In genomic region chr4:118682928-118683327, GRCh38 we compare ENCODE assay signal across 8 cellular contexts. TPM values are rescaled to one million over a fixed set of nuclear protein-coding genes. Genes with fewer than 3 reads are reported as not detected.
DNase-seq lines count a peak whose midpoint lies in the region; ATAC-seq, FAIRE-seq and TF ChIP-seq lines count a peak whose summit lies in the region.

No MANE protein-coding gene starts in this region.

- no peaks in the 10 kb centered on the region for H3K9me3 ChIP-seq in iPS-18a (ENCODE audit: control insufficient read depth, low read depth, low read length)
- no peaks in the 10 kb centered on the region for H3K9me3 ChIP-seq in pancreas

- intact Hi-C loops in pancreas (cut with DNase I) = no loop called here

- no peaks in the 10 kb centered on the region for H3K9me3 Mint-ChIP-seq in stimulated activated naive CD8-positive, alpha-beta T cell treated with anti-CD3 and anti-CD28 coated beads, Interleukin-15, amount 100 ng/mL, for 72 hours

- H3K27ac ChIP-seq in iPS-18a (ENCODE audit: low read length) (no peak overlapping the region), pancreas (no peak overlapping the region)

- 17 to 20% methylated on average over 1 of the region's 1 CpG for WGBS in pancreas, 2 donors

- H3K27me3 ChIP-seq in iPS-18a (ENCODE audit: control insufficient read depth, insufficient read depth, low read length) (no peaks in the 10 kb centered on the region), pancreas (no peaks in the 10 kb centered on the region)

- ATAC-seq in pancreas (no peak), GM18858 (IDR thresholded peaks at IDR 0.05; ENCODE audit: unreplicated experiment) (no peak)
- no peak for ATAC-seq in stimulated activated naive CD8-positive, alpha-beta T cell treated with anti-CD3 and anti-CD28 coated beads, Interleukin-15, amount 100 ng/mL, for 72 hours

- FAIRE-seq in pancreas (lab: Jason Lieb, UNC) = no peak

- peaks cover 11% of the 10 kb centered on the region for H3K4me1 ChIP-seq in iPS-18a (ENCODE audit: control insufficient read depth, low read depth, low read length)
- peaks cover 0 to 12% (median 9%) of the 10 kb centered on the region in 3 donors for H3K4me1 ChIP-seq in pancreas

- H3K4me3 ChIP-seq in AG10803 (ENCODE audit: low read length) (no peak overlapping the region), HFF-Myc (replicated peaks; ENCODE audit: low read depth, low read length) (no peak overlapping the region), iPS-18a (ENCODE audit: low read length) (peak overlapping the region; percentile 43), pancreas (no peak overlapping the region)

- peak overlapping the region in 1 of 2 donors; percentile 74 for H3K27ac Mint-ChIP-seq in stimulated activated naive CD8-positive, alpha-beta T cell treated with anti-CD3 and anti-CD28 coated beads, Interleukin-15, amount 100 ng/mL, for 72 hours

- TF ChIP-seq CTCF in AG10803 (conservative IDR thresholded peaks at IDR 0.05; ENCODE audit: low read length) (peak; percentile 67), HFF-Myc (IDR thresholded peaks at IDR 0.05; ENCODE audit: low read depth, low read length, missing control alignments) (peak; percentile 61), pancreas (IDR thresholded peaks at IDR 0.05) (peak in 2 of 4 donors; percentile 12 to 28)

- H3K36me3 ChIP-seq in iPS-18a (ENCODE audit: control insufficient read depth, low read depth, low read length) = peaks cover 3% of the 10 kb centered on the region
- peaks cover 0 to under 1% (median 0%) of the 10 kb centered on the region in 3 donors for H3K36me3 ChIP-seq in pancreas

- DNase-seq in AG10803 (ENCODE audit: low read depth) (peak; percentile 50), HFF-Myc (ENCODE audit: extremely low read depth, low read depth) (peak; percentile 20), SW480 (ENCODE audit: low spot score) (peak; percentile 30), pancreas (no peak), NK-92 (lab: John Stamatoyannopoulos, UW; ENCODE audit: unreplicated experiment) (no peak)
- no peak for DNase-seq in stimulated activated naive CD8-positive, alpha-beta T cell treated with anti-CD3 and anti-CD28 coated beads, Interleukin-15, amount 100 ng/mL, for 72 hours

- H3K9ac ChIP-seq in iPS-18a (ENCODE audit: low read length) = no peak overlapping the region

- peaks cover 26% of the 10 kb centered on the region for H3K4me1 Mint-ChIP-seq in stimulated activated naive CD8-positive, alpha-beta T cell treated with anti-CD3 and anti-CD28 coated beads, Interleukin-15, amount 100 ng/mL, for 72 hours

- peak overlapping the region in 1 of 2 donors; percentile 5 for H3K4me3 Mint-ChIP-seq in stimulated activated naive CD8-positive, alpha-beta T cell treated with anti-CD3 and anti-CD28 coated beads, Interleukin-15, amount 100 ng/mL, for 72 hours

- no peaks in the 10 kb centered on the region for H3K27me3 Mint-ChIP-seq in stimulated activated naive CD8-positive, alpha-beta T cell treated with anti-CD3 and anti-CD28 coated beads, Interleukin-15, amount 100 ng/mL, for 72 hours

RNA-seq across cellular contexts. Expression of gene METTL14, which starts 2.3 kb away (rescaled TPM):
- total RNA-seq in pancreas = 10 to 100 TPM; 12.6 to 28.0 (median 18.2) TPM
- 1 to 10 TPM; 3.5 to 8.0 TPM for polyA plus RNA-seq in pancreas

Comparison
In these comparisons a context has a peak if more than half of its experiments do, and no peak if none do; other contexts are left out.
1. DNase-seq: peak in AG10803 (single experiment), HFF-Myc (single experiment) and SW480 (single experiment); none in pancreas (0 of 6), stimulated activated naive CD8-positive, alpha-beta T cell treated with anti-CD3 and anti-CD28 coated beads, Interleukin-15, amount 100 ng/mL, for 72 hours (0 of 2) and NK-92 (single experiment).